Comparison of ENCODE assay signal across 21 cellular contexts in the genomic region with DNA sequence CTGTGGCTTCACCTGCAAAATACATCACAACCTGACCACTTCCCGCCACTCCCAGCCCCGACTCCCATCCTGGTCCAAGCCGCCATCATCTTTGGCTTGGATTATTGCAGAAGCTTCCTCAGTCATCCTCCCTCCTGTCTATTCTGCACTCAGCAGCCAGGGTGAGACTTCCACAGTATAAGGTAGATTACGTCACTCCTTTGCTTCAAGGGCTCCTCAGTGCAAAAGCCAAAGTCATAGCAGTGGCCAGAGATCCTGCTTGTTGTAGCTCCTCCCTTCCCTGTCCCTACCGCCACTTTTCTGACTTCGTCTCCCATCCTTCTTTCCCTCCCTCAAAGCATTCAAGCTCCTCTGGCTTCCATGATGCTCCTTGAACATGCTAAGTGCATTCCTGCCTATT.
A peak's percentile ranks its signal among the peaks of the same experiment; 100 is the strongest.
DNase-seq lines count a peak whose midpoint lies in the region; ATAC-seq and TF ChIP-seq lines count a peak whose summit lies in the region.
"Had no signal": no experiment of that assay in that cellular context is flagged by ENCODE, and none has a peak within 500 bp of the region (broad histone marks: within the 10 kb centered on the region; RNA-seq: fewer than 3 reads in every experiment).

No MANE protein-coding gene starts in this region.

- no peak overlapping the region for H3K4me3 ChIP-seq in coronary artery
- H3K4me3 ChIP-seq: A549, SJCRH30 had no signal

- H3K9me3 Mint-ChIP-seq in activated CD8-positive, alpha-beta memory T cell treated with anti-CD3 and anti-CD28 coated beads, Interleukin-2, amount 10 ng/mL, durations not matched to agents 7 days and 5 days (ENCODE audit: low read depth): no peaks in the 10 kb centered on the region
- no peaks in the 10 kb centered on the region for H3K9me3 Mint-ChIP-seq in activated naive CD8-positive, alpha-beta T cell treated with anti-CD3 and anti-CD28 coated beads, Interleukin-2, amount 50 U/mL, for 24 hours
- H3K9me3 Mint-ChIP-seq: CD14-positive monocyte had no signal

- no peak overlapping the region for H3K27ac ChIP-seq in coronary artery
- H3K27ac ChIP-seq: A549, SJCRH30 had no signal

- CTCF ChIA-PET in activated CD8-positive, alpha-beta memory T cell treated with anti-CD3 and anti-CD28 coated beads, Interleukin-2, amount 10 ng/mL, durations not matched to agents 7 days and 5 days (lab: Charles Lee): no interaction called here

- no peaks in the 10 kb centered on the region for H3K36me3 Mint-ChIP-seq in activated CD8-positive, alpha-beta memory T cell treated with anti-CD3 and anti-CD28 coated beads, Interleukin-2, amount 10 ng/mL, durations not matched to agents 7 days and 5 days
- no peaks in the 10 kb centered on the region for H3K36me3 Mint-ChIP-seq in activated naive CD8-positive, alpha-beta T cell treated with anti-CD3 and anti-CD28 coated beads, Interleukin-2, amount 50 U/mL, for 24 hours (ENCODE audit: low read depth)
- H3K36me3 Mint-ChIP-seq: CD14-positive monocyte, IgD-negative memory B cell had no signal

- no peaks in the 10 kb centered on the region for H3K4me1 Mint-ChIP-seq in activated CD8-positive, alpha-beta memory T cell treated with anti-CD3 and anti-CD28 coated beads, Interleukin-2, amount 10 ng/mL, durations not matched to agents 7 days and 5 days
- H3K4me1 Mint-ChIP-seq in activated naive CD8-positive, alpha-beta T cell treated with anti-CD3 and anti-CD28 coated beads, Interleukin-2, amount 50 U/mL, for 24 hours: no peaks in the 10 kb centered on the region
- H3K4me1 Mint-ChIP-seq: B cell, CD14-positive monocyte had no signal

- DNase-seq in activated CD8-positive, alpha-beta memory T cell treated with anti-CD3 and anti-CD28 coated beads, Interleukin-2, amount 10 ng/mL, durations not matched to agents 7 days and 5 days: peak; percentile 14
- DNase-seq in activated CD8-positive, alpha-beta memory T cell treated with anti-CD3 and anti-CD28 coated beads, Interleukin-2, amount 50 U/mL, for 48 hours: no peak
- peak; percentile 35 for DNase-seq in coronary artery (ENCODE audit: low spot score)
- peak; percentile 14 for DNase-seq in mesenteric fat pad (ENCODE audit: low spot score)
- peak; percentile 12 for DNase-seq in ureter (ENCODE audit: low spot score)
- DNase-seq in activated naive CD8-positive, alpha-beta T cell treated with anti-CD3 and anti-CD28 coated beads, Interleukin-2, amount 50 U/mL, for 24 hours: no peak
- DNase-seq in NCI-H2171 treated with DMSO at 0.1 percent for 48 hours (lab: John Stamatoyannopoulos, UW): no peak
- DNase-seq: EL, Karpas-422, MV-4-11, NCI-H1105 treated with DMSO at 0.1 percent for 48 hours, NCI-H2029 treated with DMSO at 0.1 percent for 48 hours, NCI-H345, NCI-H524 treated with DMSO at 0.1 percent for 48 hours, OCI-M1, SJCRH30 had no signal

- no peak for ATAC-seq in activated CD8-positive, alpha-beta memory T cell treated with anti-CD3 and anti-CD28 coated beads, Interleukin-2, amount 10 ng/mL, durations not matched to agents 7 days and 5 days
- no peak for ATAC-seq in activated naive CD8-positive, alpha-beta T cell treated with anti-CD3 and anti-CD28 coated beads, Interleukin-2, amount 50 U/mL, for 24 hours
- ATAC-seq in GM19324 (IDR thresholded peaks at IDR 0.05; ENCODE audit: low FRiP score, unreplicated experiment): no peak
- ATAC-seq: A549 had no signal

- peaks cover 2% of the 10 kb centered on the region for H3K27me3 Mint-ChIP-seq in activated CD8-positive, alpha-beta memory T cell treated with anti-CD3 and anti-CD28 coated beads, Interleukin-2, amount 10 ng/mL, durations not matched to agents 7 days and 5 days
- peaks cover 10% of the 10 kb centered on the region for H3K27me3 Mint-ChIP-seq in activated naive CD8-positive, alpha-beta T cell treated with anti-CD3 and anti-CD28 coated beads, Interleukin-2, amount 50 U/mL, for 24 hours

- no peak for TF ChIP-seq CTCF in coronary artery (IDR thresholded peaks at IDR 0.05)

- H3K27ac Mint-ChIP-seq in activated CD8-positive, alpha-beta memory T cell treated with anti-CD3 and anti-CD28 coated beads, Interleukin-2, amount 10 ng/mL, durations not matched to agents 7 days and 5 days: no peak overlapping the region
- H3K27ac Mint-ChIP-seq in activated naive CD8-positive, alpha-beta T cell treated with anti-CD3 and anti-CD28 coated beads, Interleukin-2, amount 50 U/mL, for 24 hours: no peak overlapping the region
- H3K27ac Mint-ChIP-seq: B cell had no signal

- H3K4me3 Mint-ChIP-seq in activated CD8-positive, alpha-beta memory T cell treated with anti-CD3 and anti-CD28 coated beads, Interleukin-2, amount 10 ng/mL, durations not matched to agents 7 days and 5 days: no peak overlapping the region
- no peak overlapping the region for H3K4me3 Mint-ChIP-seq in activated naive CD8-positive, alpha-beta T cell treated with anti-CD3 and anti-CD28 coated beads, Interleukin-2, amount 50 U/mL, for 24 hours
- H3K4me3 Mint-ChIP-seq: B cell, CD14-positive monocyte had no signal

Comparison
In these comparisons a context has a peak if more than half of its experiments do, and no peak if none do; other contexts are left out.
1. DNase-seq: peak in activated CD8-positive, alpha-beta memory T cell treated with anti-CD3 and anti-CD28 coated beads, Interleukin-2, amount 10 ng/mL, durations not matched to agents 7 days and 5 days (single experiment), coronary artery (single experiment), mesenteric fat pad (single experiment) and ureter (single experiment); none in activated CD8-positive, alpha-beta memory T cell treated with anti-CD3 and anti-CD28 coated beads, Interleukin-2, amount 50 U/mL, for 48 hours (single experiment), activated naive CD8-positive, alpha-beta T cell treated with anti-CD3 and anti-CD28 coated beads, Interleukin-2, amount 50 U/mL, for 24 hours (single experiment) and NCI-H2171 treated with DMSO at 0.1 percent for 48 hours (single experiment).